Comparison of ENCODE assay signal across 10 cellular contexts in the genomic region with DNA sequence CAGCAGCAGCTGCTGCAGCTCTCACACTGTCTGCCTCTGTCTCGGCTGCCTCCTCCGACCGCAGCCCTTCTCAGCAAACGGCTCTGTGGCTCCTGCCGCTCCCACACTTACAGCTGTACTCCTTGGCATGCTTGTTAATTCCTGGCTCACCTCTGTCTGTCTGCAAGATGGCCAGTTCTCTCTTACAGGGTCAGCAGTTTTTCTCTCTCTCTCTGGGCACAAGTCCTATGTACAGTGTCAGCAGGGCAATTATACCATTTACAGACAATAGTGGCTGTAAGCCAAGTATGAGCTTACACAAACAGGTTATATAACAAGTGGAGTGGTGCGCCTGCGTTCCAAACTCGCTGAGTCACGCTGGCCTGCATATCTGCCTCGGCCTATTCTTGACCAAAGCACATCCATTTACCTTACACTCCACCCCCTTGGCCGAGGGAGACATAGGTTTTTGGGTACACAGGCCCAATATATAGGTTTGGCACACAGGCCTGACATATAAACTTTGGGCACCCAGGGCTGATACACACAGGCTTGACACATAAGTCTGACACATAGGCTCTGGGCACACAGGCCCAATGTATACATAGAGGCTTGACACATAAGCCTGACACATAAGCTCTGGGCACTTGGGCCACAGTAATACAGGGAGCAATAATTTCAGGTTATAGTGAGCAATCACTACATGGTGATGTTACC. TPM values are rescaled to one million over a fixed set of nuclear protein-coding genes. Genes with fewer than 3 reads are reported as not detected.
DNase-seq lines count a peak whose midpoint lies in the region; ATAC-seq and TF ChIP-seq lines count a peak whose summit lies in the region.
"Had no signal": no experiment of that assay in that cellular context is flagged by ENCODE, and none has a peak within 500 bp of the region (broad histone marks: within the 10 kb centered on the region; RNA-seq: fewer than 3 reads in every experiment).

No MANE protein-coding gene starts in this region.

- 44 to 86% methylated on average over 11 of the region's 11 CpGs for WGBS in sigmoid colon, 2 donors

- peak; percentile 73 for DNase-seq in HK-2 (ENCODE audit: unreplicated experiment)
- peak; percentile 77 to 81 for DNase-seq in SJSA1 (ENCODE audit: low read depth in 1 of 2, low spot score in 2 of 2)
- peak; percentile 74 to 86 for DNase-seq in foreskin keratinocyte
- peak; percentile 89 for DNase-seq in sigmoid colon
- no peak for DNase-seq in cerebellar nuclear complex (lab: John Stamatoyannopoulos, UW)
- DNase-seq in osteocyte (ENCODE audit: extremely low spot score, unreplicated experiment) = no peak
- DNase-seq: effector memory CD8-positive, alpha-beta T cell; stimulated activated CD4-positive, alpha-beta T cell treated with anti-CD3 and anti-CD28 coated beads, Interleukin-1b, Interleukin-23, amount 100 ng/mL, for 48 hours had no signal

- peaks cover 36% of the 10 kb centered on the region for H3K4me1 Mint-ChIP-seq in osteocyte (ENCODE audit: unreplicated experiment)

- no peak overlapping the region for H3K27ac Mint-ChIP-seq in osteocyte (ENCODE audit: unreplicated experiment)

- no peaks in the 10 kb centered on the region for H3K9me3 Mint-ChIP-seq in osteocyte (ENCODE audit: unreplicated experiment)
- H3K9me3 Mint-ChIP-seq: effector memory CD8-positive, alpha-beta T cell had no signal

- H3K4me3 ChIP-seq in SJSA1 (peak overlapping the region; percentile 6; the same call in 1 of the 2 replicates), sigmoid colon (peak overlapping the region in 3 of 4 donors; percentile 3 to 36 (median 24))

- peak in 1 of 4 donors; percentile 23 for TF ChIP-seq EP300 in sigmoid colon (IDR thresholded peaks at IDR 0.05)

- H3K9me3 ChIP-seq in SJSA1 (replicated peaks) (no peaks in the 10 kb centered on the region), sigmoid colon (no peaks in the 10 kb centered on the region)

- H3K27me3 ChIP-seq in SJSA1 (replicated peaks) (no peaks in the 10 kb centered on the region), foreskin keratinocyte (no peaks in the 10 kb centered on the region), sigmoid colon (no peaks in the 10 kb centered on the region)

- H3K4me3 Mint-ChIP-seq in osteocyte (ENCODE audit: unreplicated experiment) = no peak overlapping the region
- H3K4me3 Mint-ChIP-seq: effector memory CD8-positive, alpha-beta T cell had no signal

- no peak for TF ChIP-seq POLR2A in sigmoid colon (IDR thresholded peaks at IDR 0.05)

- intact Hi-C loops in sigmoid colon (cut with DNase I) = loop anchor here (2.0 to 10.0 kb wide), 6 partner anchors 17 to 879 kb away; a partner anchor contains a TSS

- peak; percentile 75 for ATAC-seq in foreskin keratinocyte
- no peak for ATAC-seq in GM21786 (IDR thresholded peaks at IDR 0.05; ENCODE audit: unreplicated experiment)
- no peak for ATAC-seq in GM21381 (IDR thresholded peaks at IDR 0.05; ENCODE audit: unreplicated experiment)
- ATAC-seq: effector memory CD8-positive, alpha-beta T cell had no signal

- no peaks in the 10 kb centered on the region; the same call in none of the 2 replicates for H3K36me3 ChIP-seq in SJSA1
- no peaks in the 10 kb centered on the region for H3K36me3 ChIP-seq in sigmoid colon

- no peaks in the 10 kb centered on the region for H3K27me3 Mint-ChIP-seq in osteocyte (ENCODE audit: unreplicated experiment)
- H3K27me3 Mint-ChIP-seq: effector memory CD8-positive, alpha-beta T cell had no signal

- TF ChIP-seq CTCF in foreskin keratinocyte (conservative IDR thresholded peaks at IDR 0.05) (no peak), sigmoid colon (IDR thresholded peaks at IDR 0.05) (no peak), osteocyte (IDR thresholded peaks at IDR 0.05) (no peak)

- H3K4me1 ChIP-seq in SJSA1 (replicated peaks) (peaks cover 51% of the 10 kb centered on the region), foreskin keratinocyte (no peaks in the 10 kb centered on the region), sigmoid colon (peaks cover 0 to 53% (median 41%) of the 10 kb centered on the region in 4 donors)

- peak overlapping the region; percentile 73 for H3K27ac ChIP-seq in SJSA1
- no peak overlapping the region for H3K27ac ChIP-seq in foreskin keratinocyte
- H3K27ac ChIP-seq in sigmoid colon = peak overlapping the region; percentile 84 to 94 (median 85)

- peaks cover under 1% of the 10 kb centered on the region for H3K36me3 Mint-ChIP-seq in osteocyte (ENCODE audit: unreplicated experiment)

RNA-seq across cellular contexts. Expression of a gene that starts 4.4 kb away (rescaled TPM):
- total RNA-seq in SJSA1 (2014; rRNA removed; shearing (Covaris generic)) = 5.9 and 6.9 TPM in 2 replicates
- total RNA-seq in foreskin keratinocyte (3.4 and 4.2 TPM in 2 replicates), sigmoid colon (1 to 10 TPM; 5.4 to 9.1 (median 5.8) TPM), osteocyte (6.2 and 7.3 TPM in 2 replicates)
- polyA plus RNA-seq in foreskin keratinocyte (1.4 and 1.5 TPM in 2 replicates), sigmoid colon (1 to 10 TPM in 2 of 3 donors, under 1 TPM in 1; 0.92 to 1.8 (median 1.2) TPM)

RNA-seq across cellular contexts. Expression of a gene that starts 18.2 kb away (rescaled TPM):
- 17.9 and 67.4 TPM in 2 replicates for total RNA-seq in SJSA1 (2014; rRNA removed; shearing (Covaris generic))
- total RNA-seq in foreskin keratinocyte (2.3 TPM in 2 replicates), sigmoid colon (10 to 100 TPM; 22.8 to 41.7 (median 30.8) TPM), osteocyte (4.1 and 6.2 TPM in 2 replicates)
- polyA plus RNA-seq in foreskin keratinocyte (0.56 and 0.84 TPM in 2 replicates), sigmoid colon (1 to 10 TPM; 3.6 to 8.8 (median 7.8) TPM)

RNA-seq across cellular contexts. Expression of a gene that starts 45.4 kb away (rescaled TPM):
- 4.8 and 6.6 TPM in 2 replicates for total RNA-seq in SJSA1 (2014; rRNA removed; shearing (Covaris generic))
- total RNA-seq in foreskin keratinocyte = 6.0 and 6.5 TPM in 2 replicates
- 1.0 and 1.4 TPM in 2 replicates for polyA plus RNA-seq in foreskin keratinocyte
- 1 to 10 TPM; 6.1 to 7.5 (median 6.8) TPM for total RNA-seq in sigmoid colon
- 1 to 10 TPM; 1.4 to 2.8 (median 2.4) TPM for polyA plus RNA-seq in sigmoid colon
- total RNA-seq in osteocyte = 4.5 and 5.7 TPM in 2 replicates

Comparison
In these comparisons a context has a peak if more than half of its experiments do, and no peak if none do; other contexts are left out.
1. DNase-seq: peak in HK-2 (single experiment), SJSA1 (2 of 2), foreskin keratinocyte (2 of 2) and sigmoid colon (single experiment); none in cerebellar nuclear complex (0 of 2) and osteocyte (single experiment).